20 cellular contexts compared by ENCODE assay signal in the genomic region with DNA sequence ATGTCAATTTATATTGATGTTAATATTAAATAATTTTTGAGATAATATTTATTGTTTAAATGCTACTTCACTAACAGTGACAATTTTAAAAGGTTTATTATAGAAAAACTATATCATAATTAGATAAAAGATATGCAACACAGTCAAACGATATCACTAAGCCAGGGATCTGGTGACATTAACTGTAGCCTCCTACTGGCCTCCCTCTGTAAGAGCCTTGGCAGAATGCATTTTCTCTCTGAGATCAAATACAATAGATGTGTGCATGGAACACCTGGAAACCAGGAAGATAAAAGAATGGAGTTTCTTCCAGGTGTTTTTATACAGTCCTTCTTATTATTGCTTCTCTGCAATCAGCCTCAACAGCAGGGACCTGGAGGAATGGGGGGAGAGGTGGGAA.
DNase-seq lines count a peak whose midpoint lies in the region; ATAC-seq, FAIRE-seq and TF ChIP-seq lines count a peak whose summit lies in the region.
"Had no signal": no experiment of that assay in that cellular context is flagged by ENCODE, and none has a peak within 500 bp of the region (broad histone marks: within the 10 kb centered on the region; RNA-seq: fewer than 3 reads in every experiment).

No MANE protein-coding gene starts in this region.

- TF ChIP-seq POLR2A in A549 (IDR thresholded peaks at IDR 0.05; ENCODE audit: low read length): no peak

- H3K27me3 ChIP-seq in H7 (ENCODE audit: control insufficient read depth, insufficient read depth, low read length) (no peaks in the 10 kb centered on the region), OCI-LY3 (ENCODE audit: low read depth, low read length) (no peaks in the 10 kb centered on the region), HAP-1 (ENCODE audit: low read depth) (no peaks in the 10 kb centered on the region)
- H3K27me3 ChIP-seq: BLaER1 treated with 17β-estradiol and CSF1 and Interleukin-3, amounts not matched to agents 10 nM and 100 nM; right atrium auricular region had no signal

- TF ChIP-seq RAD21 in A549 (conservative IDR thresholded peaks at IDR 0.05 in 1 of 2, IDR thresholded peaks at IDR 0.05 in 1 of 2): 0 out of 5 replicates have a peak, but pooled peaks of 1 of the 2 experiments have one; percentile 19

- POLR2A ChIA-PET in A549 (lab: Yijun Ruan, JAX): no interaction called here

- H3K79me2 ChIP-seq in OCI-LY3 (ENCODE audit: low read length): no peaks in the 10 kb centered on the region

- CTCF ChIA-PET in A549 (lab: Yijun Ruan, JAX): no interaction called here

- TF ChIP-seq EP300 in A549 (IDR thresholded peaks at IDR 0.05): no peak

- H3K9me3 ChIP-seq in A549 (no peaks in the 10 kb centered on the region), OCI-LY3 (ENCODE audit: insufficient read depth, low read length) (no peaks in the 10 kb centered on the region), HAP-1 (no peaks in the 10 kb centered on the region)
- H3K9me3 ChIP-seq: BLaER1 treated with 17β-estradiol and CSF1 and Interleukin-3, amounts not matched to agents 10 nM and 100 nM; right atrium auricular region had no signal

- H3K4me1 ChIP-seq in A549 (no peaks in the 10 kb centered on the region), OCI-LY3 (ENCODE audit: low read length) (no peaks in the 10 kb centered on the region), HAP-1 (no peaks in the 10 kb centered on the region)
- H3K4me1 ChIP-seq: BLaER1 treated with 17β-estradiol and CSF1 and Interleukin-3, amounts not matched to agents 10 nM and 100 nM; right atrium auricular region had no signal

- H3K27ac Mint-ChIP-seq in natural killer cell: no peak overlapping the region
- H3K27ac Mint-ChIP-seq: HFFc6; naive thymus-derived CD4-positive, alpha-beta T cell; stimulated activated effector memory CD8-positive, alpha-beta T cell treated with anti-CD3 and anti-CD28 coated beads, Interleukin-12 subunit alpha, Interleukin-12 subunit beta, amount 100 ng/mL, for 72 hours had no signal

- H3K4me3 Mint-ChIP-seq in natural killer cell: no peak overlapping the region
- H3K4me3 Mint-ChIP-seq: HFFc6; naive thymus-derived CD4-positive, alpha-beta T cell; stimulated activated effector memory CD8-positive, alpha-beta T cell treated with anti-CD3 and anti-CD28 coated beads, Interleukin-12 subunit alpha, Interleukin-12 subunit beta, amount 100 ng/mL, for 72 hours had no signal

- FAIRE-seq in A549 (lab: Jason Lieb, UNC): no peak

- intact Hi-C loops in natural killer cell (cut with micrococcal nuclease): no loop called here

- ATAC-seq in A549 (peak in 1 of 2 experiments; percentile 51; a peak in 1 of 6 replicates), natural killer cell (no peak)
- ATAC-seq: left ventricle myocardium superior; naive thymus-derived CD4-positive, alpha-beta T cell; stimulated activated effector memory CD8-positive, alpha-beta T cell treated with anti-CD3 and anti-CD28 coated beads, Interleukin-12 subunit alpha, Interleukin-12 subunit beta, amount 100 ng/mL, for 72 hours had no signal

- H3K4me1 Mint-ChIP-seq in natural killer cell: no peaks in the 10 kb centered on the region
- H3K4me1 Mint-ChIP-seq: naive thymus-derived CD4-positive, alpha-beta T cell; stimulated activated effector memory CD8-positive, alpha-beta T cell treated with anti-CD3 and anti-CD28 coated beads, Interleukin-12 subunit alpha, Interleukin-12 subunit beta, amount 100 ng/mL, for 72 hours had no signal

- TF ChIP-seq CTCF in A549 (IDR thresholded peaks at IDR 0.05) (no peak), OCI-LY3 (IDR thresholded peaks at IDR 0.05; ENCODE audit: low read depth, low read length) (peak; percentile 23; the same call in 1 of the 2 replicates), epithelial cell of esophagus (IDR thresholded peaks at IDR 0.05; ENCODE audit: insufficient read depth, low read depth, low read length, missing control alignments) (peak; percentile 33), natural killer cell (IDR thresholded peaks at IDR 0.05) (no peak)

- WGBS in A549 (ENCODE audit: missing lambda C conversion rate): 24% methylated on average over 1 of the region's 1 CpG

- DNase-seq in A549 (ENCODE audit: low read depth in 1 of 2, low spot score in 1 of 2) (peak; percentile 1 to 16), H7 (peak; percentile 3), epithelial cell of esophagus (ENCODE audit: low read depth) (peak; percentile 10), natural killer cell (no peak), DMS153 treated with DMSO at 0.1 percent for 48 hours (lab: John Stamatoyannopoulos, UW; ENCODE audit: unreplicated experiment) (no peak), HAP-1 (ENCODE audit: low spot score in 2 of 2) (no peak), NCI-H1417 treated with DMSO at 0.1 percent for 48 hours (lab: John Stamatoyannopoulos, UW) (no peak)
- DNase-seq: activated CD4-positive, CD25-positive, alpha-beta regulatory T cell treated with anti-CD3 and anti-CD28 coated beads, Interleukin-2, amount 50 U/mL, for 72 hours; erythroblast; GF-D8; HFFc6; left ventricle myocardium superior; naive thymus-derived CD4-positive, alpha-beta T cell; NCI-H1048; NK-92 treated with Interleukin-12 subunit alpha and Interleukin-12 subunit beta, amount 100 ng/mL, for 24 hours; stimulated activated CD4-positive, alpha-beta T cell treated with anti-CD3 and anti-CD28 coated beads, Interleukin-4, amount 100 ng/mL, for 24 hours had no signal

- no peaks in the 10 kb centered on the region for H3K36me3 Mint-ChIP-seq in natural killer cell
- H3K36me3 Mint-ChIP-seq: naive thymus-derived CD4-positive, alpha-beta T cell; stimulated activated effector memory CD8-positive, alpha-beta T cell treated with anti-CD3 and anti-CD28 coated beads, Interleukin-12 subunit alpha, Interleukin-12 subunit beta, amount 100 ng/mL, for 72 hours had no signal

- no peaks in the 10 kb centered on the region for H4K20me1 ChIP-seq in OCI-LY3 (ENCODE audit: insufficient read depth, low read length)
- H4K20me1 ChIP-seq: BLaER1 treated with 17β-estradiol and CSF1 and Interleukin-3, amounts not matched to agents 10 nM and 100 nM had no signal

- H2AFZ ChIP-seq in OCI-LY3 (ENCODE audit: low read depth, low read length): no peak overlapping the region

- peaks cover 15 to 21% of the 10 kb centered on the region in 2 donors for H3K9me3 Mint-ChIP-seq in natural killer cell

- H3K36me3 ChIP-seq in H7 (replicated peaks; ENCODE audit: control insufficient read depth, insufficient read depth, low read length) (no peaks in the 10 kb centered on the region), OCI-LY3 (replicated peaks; ENCODE audit: low read depth, low read length) (no peaks in the 10 kb centered on the region), HAP-1 (replicated peaks) (no peaks in the 10 kb centered on the region)
- H3K36me3 ChIP-seq: BLaER1 treated with 17β-estradiol and CSF1 and Interleukin-3, amounts not matched to agents 10 nM and 100 nM; right atrium auricular region had no signal

- H3K4me2 ChIP-seq in A549: no peak overlapping the region
- H3K4me2 ChIP-seq in OCI-LY3 (ENCODE audit: low read length): no peak overlapping the region
- H3K4me2 ChIP-seq: BLaER1 treated with 17β-estradiol and CSF1 and Interleukin-3, amounts not matched to agents 10 nM and 100 nM had no signal

- H3K9ac ChIP-seq in OCI-LY3 (ENCODE audit: low read length): no peak overlapping the region
- H3K9ac ChIP-seq: BLaER1 treated with 17β-estradiol and CSF1 and Interleukin-3, amounts not matched to agents 10 nM and 100 nM had no signal

- in situ Hi-C loops in HAP-1 (cut with MboI; ENCODE audit: low sequenced_read_pairs): no loop called here

- no peak overlapping the region for H3K4me3 ChIP-seq in A549
- H3K4me3 ChIP-seq in H7 (ENCODE audit: insufficient read depth, low read depth, low read length): no peak overlapping the region
- no peak overlapping the region for H3K4me3 ChIP-seq in OCI-LY3 (ENCODE audit: low read length)
- H3K4me3 ChIP-seq in epithelial cell of esophagus (ENCODE audit: low read length): no peak overlapping the region
- no peak overlapping the region for H3K4me3 ChIP-seq in HAP-1
- H3K4me3 ChIP-seq: BLaER1 treated with 17β-estradiol and CSF1 and Interleukin-3, amounts not matched to agents 10 nM and 100 nM; right atrium auricular region had no signal

- H3K27ac ChIP-seq in A549: no peak overlapping the region
- H3K27ac ChIP-seq in OCI-LY3 (ENCODE audit: low read length): no peak overlapping the region
- H3K27ac ChIP-seq: BLaER1 treated with 17β-estradiol and CSF1 and Interleukin-3, amounts not matched to agents 10 nM and 100 nM; right atrium auricular region had no signal

- H3K27me3 Mint-ChIP-seq in natural killer cell (ENCODE audit: low read depth in 2 of 2): no peaks in the 10 kb centered on the region
- H3K27me3 Mint-ChIP-seq: naive thymus-derived CD4-positive, alpha-beta T cell had no signal

TF ChIP-seq in A549, 52 proteins besides CTCF, POLR2A, EP300 and RAD21 (continues in another document):
- TF ChIP-seq REST (IDR thresholded peaks at IDR 0.05): no peak

Comparison
In these comparisons a context has a peak if more than half of its experiments do, and no peak if none do; other contexts are left out.
1. DNase-seq: peak in A549 (2 of 2), H7 (single experiment) and epithelial cell of esophagus (single experiment); none in natural killer cell (single experiment), DMS153 treated with DMSO at 0.1 percent for 48 hours (single experiment), HAP-1 (0 of 2) and NCI-H1417 treated with DMSO at 0.1 percent for 48 hours (single experiment).
2. CTCF ChIP-seq: peak in OCI-LY3 (single experiment) and epithelial cell of esophagus (single experiment); none in A549 (single experiment) and natural killer cell (single experiment).